24 cellular contexts compared by ENCODE assay signal in genomic region chr15:39538936-39539335, GRCh38.
"Had no signal": no experiment of that assay in that cellular context is flagged by ENCODE, and none has a peak within 500 bp of the region (broad histone marks: within the 10 kb centered on the region; RNA-seq: fewer than 3 reads in every experiment).

No MANE protein-coding gene starts in this region.

- DNase-seq: activated B cell treated with CpG ODN at 0.5 μM for 24 hours; activated CD4-positive, alpha-beta T cell treated with anti-CD3 and anti-CD28 coated beads for 1 hour; activated CD4-positive, alpha-beta T cell treated with anti-CD3 and anti-CD28 coated beads, Interleukin-2, amount 10 ng/mL, durations not matched to agents 24 days and 14 days; activated CD4-positive, alpha-beta T cell treated with anti-CD3 and anti-CD28 coated beads, Interleukin-2, amount 50 U/mL, for 48 hours; activated CD8-positive, alpha-beta memory T cell treated with anti-CD3 and anti-CD28 coated beads, Interleukin-2, amount 10 ng/mL, durations not matched to agents 7 days and 5 days; activated effector memory CD4-positive, alpha-beta T cell treated with anti-CD3 and anti-CD28 coated beads, Interleukin-2, amount 50 U/mL, for 16 hours; activated naive CD4-positive, alpha-beta T cell treated with Interleukin-2 at 50 U/mL for 16 hours; activated naive CD8-positive, alpha-beta T cell treated with anti-CD3 and anti-CD28 coated beads, Interleukin-2, amount 50 U/mL, for 24 hours; activated T-cell treated with anti-CD3 and anti-CD28 coated beads, Interleukin-2, amount 50 U/mL, for 4 hours; amniotic stem cell; brain microvascular endothelial cell; KBM-7; NCI-H1048; NCI-H146; NCI-H187 treated with DMSO at 0.1 percent for 48 hours; NCI-H2081 treated with DMSO at 0.1 percent for 48 hours; NCI-H446; NCI-H524; Peyer's patch; SHP77 treated with DMSO at 0.1 percent for 48 hours; T-helper 2 cell; T1000 had no signal

- H3K4me3 ChIP-seq: ascending aorta, Peyer's patch had no signal

- H3K27ac ChIP-seq: brain microvascular endothelial cell, Peyer's patch had no signal

- H3K36me3 ChIP-seq: ascending aorta, brain microvascular endothelial cell, Peyer's patch had no signal

- H3K27me3 ChIP-seq: ascending aorta, brain microvascular endothelial cell, Peyer's patch had no signal

- H3K4me1 ChIP-seq: Peyer's patch had no signal

- FAIRE-seq: TTC549 had no signal

- H3K9me3 ChIP-seq: ascending aorta, Peyer's patch had no signal
